Comparison of ENCODE assay signal across 9 cellular contexts in genomic region chr1:22889213-22889827, GRCh38.
DNase-seq lines count a peak whose midpoint lies in the region; ATAC-seq, FAIRE-seq and TF ChIP-seq lines count a peak whose summit lies in the region.
"Had no signal": no experiment of that assay in that cellular context is flagged by ENCODE, and none has a peak within 500 bp of the region (broad histone marks: within the 10 kb centered on the region; RNA-seq: fewer than 3 reads in every experiment).

No MANE protein-coding gene starts in this region.

- H3K4me3 ChIP-seq in small intestine (ENCODE audit: low read depth in 1 of 2, low read length in 2 of 2) = no peak overlapping the region
- H3K4me3 ChIP-seq: SJSA1 had no signal

- intact Hi-C loops in activated naive CD4-positive, alpha-beta T cell treated with anti-CD3 and anti-CD28 coated beads for 36 hours (cut with micrococcal nuclease) = loop anchor here (1.0 kb wide), 1 partner anchor 185 kb away; no protein-coding TSS in a partner anchor

- peaks cover 3% of the 10 kb centered on the region for H3K27me3 Mint-ChIP-seq in HFFc6 (ENCODE audit: insufficient read depth)
- peaks cover 5% of the 10 kb centered on the region for H3K27me3 Mint-ChIP-seq in activated naive CD4-positive, alpha-beta T cell treated with anti-CD3 and anti-CD28 coated beads for 36 hours (ENCODE audit: low read depth)

- H3K4me1 ChIP-seq in small intestine (ENCODE audit: control insufficient read depth in 2 of 2, insufficient read depth in 1 of 2, low read depth in 1 of 2, low read length in 1 of 2) = no peaks in the 10 kb centered on the region
- H3K4me1 ChIP-seq: SJSA1 had no signal

- H3K9me3 Mint-ChIP-seq in HFFc6 = no peaks in the 10 kb centered on the region
- H3K9me3 Mint-ChIP-seq in activated naive CD4-positive, alpha-beta T cell treated with anti-CD3 and anti-CD28 coated beads for 36 hours = no peaks in the 10 kb centered on the region

- peaks cover 0 to 2% of the 10 kb centered on the region in 2 donors for H3K36me3 ChIP-seq in small intestine (ENCODE audit: control insufficient read depth in 2 of 2, insufficient read depth in 2 of 2, low read length in 2 of 2)
- H3K36me3 ChIP-seq: SJSA1 had no signal

- H3K27ac Mint-ChIP-seq in HFFc6 = no peak overlapping the region; the same call in 1 of the 2 replicates
- no peak overlapping the region for H3K27ac Mint-ChIP-seq in activated naive CD4-positive, alpha-beta T cell treated with anti-CD3 and anti-CD28 coated beads for 36 hours

- DNase-seq in D341Med (ENCODE audit: low spot score) = peak; percentile 66
- DNase-seq in HFFc6 = peak; percentile 28
- peak; percentile 26 for DNase-seq in globus pallidus (ENCODE audit: low spot score)
- peak; percentile 32 for DNase-seq in small intestine
- DNase-seq in activated naive CD4-positive, alpha-beta T cell treated with anti-CD3 and anti-CD28 coated beads for 36 hours = no peak
- DNase-seq in NCI-H526 treated with DMSO at 0.1 percent for 48 hours (lab: John Stamatoyannopoulos, UW) = no peak

- ATAC-seq in SK-N-SH treated with all-trans-retinoic acid at 6 μM for 48 hours (peak; percentile 45), HG02610 (IDR thresholded peaks at IDR 0.05; ENCODE audit: unreplicated experiment) (no peak)

- H3K27ac ChIP-seq in small intestine (ENCODE audit: low read depth in 1 of 2, low read length in 1 of 2) = no peak overlapping the region
- H3K27ac ChIP-seq: SJSA1 had no signal

- peak; percentile 92 for TF ChIP-seq CTCF in HFFc6 (IDR thresholded peaks at IDR 0.05)

- peaks cover 15% of the 10 kb centered on the region for H3K36me3 Mint-ChIP-seq in HFFc6 (ENCODE audit: low read depth)
- no peaks in the 10 kb centered on the region for H3K36me3 Mint-ChIP-seq in activated naive CD4-positive, alpha-beta T cell treated with anti-CD3 and anti-CD28 coated beads for 36 hours (ENCODE audit: low read depth)

- no peak overlapping the region for H3K4me3 Mint-ChIP-seq in HFFc6
- H3K4me3 Mint-ChIP-seq in activated naive CD4-positive, alpha-beta T cell treated with anti-CD3 and anti-CD28 coated beads for 36 hours = no peak overlapping the region

- 80 to 92% (median 80%) methylated on average over 3 of the region's 3 CpGs for WGBS in small intestine, 3 donors

- H3K4me1 Mint-ChIP-seq in HFFc6 (ENCODE audit: low read depth) = peaks cover 21% of the 10 kb centered on the region
- peaks cover 6% of the 10 kb centered on the region for H3K4me1 Mint-ChIP-seq in activated naive CD4-positive, alpha-beta T cell treated with anti-CD3 and anti-CD28 coated beads for 36 hours (ENCODE audit: low read depth)

- H3K27me3 ChIP-seq in small intestine (ENCODE audit: control insufficient read depth in 2 of 2, insufficient read depth in 2 of 2, low read length in 2 of 2) = no peaks in the 10 kb centered on the region

- H3K9me3 ChIP-seq in small intestine (ENCODE audit: control insufficient read depth, low read depth) = no peaks in the 10 kb centered on the region
- H3K9me3 ChIP-seq: SJSA1 had no signal

- CTCF ChIA-PET in activated naive CD4-positive, alpha-beta T cell treated with anti-CD3 and anti-CD28 coated beads for 36 hours (lab: Charles Lee) = interaction anchor here (0.9 to 1.2 kb wide), 4 partner anchors 13 to 216 kb away, joined by 3 to 5 read pairs (median 4); no protein-coding TSS in a partner anchor

- no peak for FAIRE-seq in small intestine (lab: Jason Lieb, UNC)

TF ChIP-seq in SK-N-SH treated with all-trans-retinoic acid at 6 μM for 48 hours, 23 proteins besides CTCF, POLR2A, EP300 and RAD21:
- TF ChIP-seq TSHZ2 (CRISPR knock-in tag; IDR thresholded peaks at IDR 0.05) = no peak
- no peak for TF ChIP-seq RARB (CRISPR knock-in tag; IDR thresholded peaks at IDR 0.05)
- TF ChIP-seq OSR1 (CRISPR knock-in tag; IDR thresholded peaks at IDR 0.05) = no peak
- TF ChIP-seq, protein P1, sequence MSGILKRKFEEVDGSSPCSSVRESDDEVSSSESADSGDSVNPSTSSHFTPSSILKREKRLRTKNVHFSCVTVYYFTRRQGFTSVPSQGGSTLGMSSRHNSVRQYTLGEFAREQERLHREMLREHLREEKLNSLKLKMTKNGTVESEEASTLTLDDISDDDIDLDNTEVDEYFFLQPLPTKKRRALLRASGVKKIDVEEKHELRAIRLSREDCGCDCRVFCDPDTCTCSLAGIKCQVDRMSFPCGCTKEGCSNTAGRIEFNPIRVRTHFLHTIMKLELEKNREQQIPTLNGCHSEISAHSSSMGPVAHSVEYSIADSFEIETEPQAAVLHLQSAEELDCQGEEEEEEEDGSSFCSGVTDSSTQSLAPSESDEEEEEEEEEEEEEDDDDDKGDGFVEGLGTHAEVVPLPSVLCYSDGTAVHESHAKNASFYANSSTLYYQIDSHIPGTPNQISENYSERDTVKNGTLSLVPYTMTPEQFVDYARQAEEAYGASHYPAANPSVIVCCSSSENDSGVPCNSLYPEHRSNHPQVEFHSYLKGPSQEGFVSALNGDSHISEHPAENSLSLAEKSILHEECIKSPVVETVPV (CRISPR knock-in tag; IDR thresholded peaks at IDR 0.05) = no peak
- TF ChIP-seq ZNF70 (CRISPR knock-in tag; IDR thresholded peaks at IDR 0.05) = no peak
- TF ChIP-seq PPARA (CRISPR knock-in tag; IDR thresholded peaks at IDR 0.05; ENCODE audit: borderline replicate concordance) = no peak
- no peak for TF ChIP-seq TCF4 (CRISPR knock-in tag; IDR thresholded peaks at IDR 0.05; ENCODE audit: borderline replicate concordance)
- TF ChIP-seq SNAI2 (CRISPR knock-in tag; IDR thresholded peaks at IDR 0.05) = no peak
- no peak for TF ChIP-seq ARNTL (CRISPR knock-in tag; IDR thresholded peaks at IDR 0.05; ENCODE audit: borderline replicate concordance, low read depth)
- TF ChIP-seq ESRRG (CRISPR knock-in tag; IDR thresholded peaks at IDR 0.05) = no peak
- no peak for TF ChIP-seq ZFP30 (CRISPR knock-in tag; IDR thresholded peaks at IDR 0.05)
- no peak for TF ChIP-seq ZC3H10 (CRISPR knock-in tag; IDR thresholded peaks at IDR 0.05)
- no peak for TF ChIP-seq BACH2 (CRISPR knock-in tag; IDR thresholded peaks at IDR 0.05; ENCODE audit: borderline replicate concordance)
- no peak for TF ChIP-seq ZNF8 (CRISPR knock-in tag; IDR thresholded peaks at IDR 0.05)
- TF ChIP-seq, protein P2, sequence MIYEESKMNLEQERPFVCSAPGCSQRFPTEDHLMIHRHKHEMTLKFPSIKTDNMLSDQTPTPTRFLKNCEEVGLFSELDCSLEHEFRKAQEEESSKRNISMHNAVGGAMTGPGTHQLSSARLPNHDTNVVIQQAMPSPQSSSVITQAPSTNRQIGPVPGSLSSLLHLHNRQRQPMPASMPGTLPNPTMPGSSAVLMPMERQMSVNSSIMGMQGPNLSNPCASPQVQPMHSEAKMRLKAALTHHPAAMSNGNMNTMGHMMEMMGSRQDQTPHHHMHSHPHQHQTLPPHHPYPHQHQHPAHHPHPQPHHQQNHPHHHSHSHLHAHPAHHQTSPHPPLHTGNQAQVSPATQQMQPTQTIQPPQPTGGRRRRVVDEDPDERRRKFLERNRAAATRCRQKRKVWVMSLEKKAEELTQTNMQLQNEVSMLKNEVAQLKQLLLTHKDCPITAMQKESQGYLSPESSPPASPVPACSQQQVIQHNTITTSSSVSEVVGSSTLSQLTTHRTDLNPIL (CRISPR knock-in tag; IDR thresholded peaks at IDR 0.05; ENCODE audit: low read depth) = no peak
- TF ChIP-seq ISL1 (CRISPR knock-in tag; IDR thresholded peaks at IDR 0.05) = no peak
- TF ChIP-seq ZNF565 (CRISPR knock-in tag; conservative IDR thresholded peaks at IDR 0.05; ENCODE audit: low read depth) = no peak
- no peak for TF ChIP-seq PATZ1 (CRISPR knock-in tag; IDR thresholded peaks at IDR 0.05; ENCODE audit: borderline replicate concordance)
TF ChIP-seq in SK-N-SH treated with all-trans-retinoic acid at 6 μM for 48 hours: peak in this region for 0.

Comparison
In these comparisons a context has a peak if more than half of its experiments do, and no peak if none do; other contexts are left out.
1. DNase-seq: peak in D341Med (single experiment), HFFc6 (single experiment), globus pallidus (single experiment) and small intestine (single experiment); none in activated naive CD4-positive, alpha-beta T cell treated with anti-CD3 and anti-CD28 coated beads for 36 hours (single experiment) and NCI-H526 treated with DMSO at 0.1 percent for 48 hours (single experiment).